In the genomic region with DNA sequence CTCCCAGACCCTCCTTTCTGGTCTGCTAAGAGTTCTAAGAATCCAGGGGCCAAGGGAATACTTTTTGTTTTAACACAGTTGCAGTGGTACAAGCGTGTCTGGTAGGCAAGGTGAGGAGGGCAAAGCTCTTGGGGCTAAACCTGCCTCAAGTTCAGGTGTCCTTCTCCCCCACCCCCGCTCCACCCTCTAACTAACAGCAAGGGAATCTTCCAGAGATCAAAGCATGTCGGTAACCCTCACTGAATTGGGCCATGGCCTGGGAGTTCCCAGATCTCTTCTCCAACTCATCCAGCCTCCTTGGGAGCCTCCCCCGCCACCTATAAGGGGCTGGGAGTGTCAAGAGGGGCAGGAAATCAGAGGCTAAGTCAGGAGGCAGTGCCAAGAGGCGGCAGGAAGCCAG, we compare ENCODE assay signal across 1 cellular context.
TF ChIP-seq lines count a peak whose summit lies in the region.

No MANE protein-coding gene starts in this region.

TF ChIP-seq in HepG2, 621 proteins besides CTCF, POLR2A, EP300 and RAD21 (continued from another document):
- TF ChIP-seq, protein P1, sequence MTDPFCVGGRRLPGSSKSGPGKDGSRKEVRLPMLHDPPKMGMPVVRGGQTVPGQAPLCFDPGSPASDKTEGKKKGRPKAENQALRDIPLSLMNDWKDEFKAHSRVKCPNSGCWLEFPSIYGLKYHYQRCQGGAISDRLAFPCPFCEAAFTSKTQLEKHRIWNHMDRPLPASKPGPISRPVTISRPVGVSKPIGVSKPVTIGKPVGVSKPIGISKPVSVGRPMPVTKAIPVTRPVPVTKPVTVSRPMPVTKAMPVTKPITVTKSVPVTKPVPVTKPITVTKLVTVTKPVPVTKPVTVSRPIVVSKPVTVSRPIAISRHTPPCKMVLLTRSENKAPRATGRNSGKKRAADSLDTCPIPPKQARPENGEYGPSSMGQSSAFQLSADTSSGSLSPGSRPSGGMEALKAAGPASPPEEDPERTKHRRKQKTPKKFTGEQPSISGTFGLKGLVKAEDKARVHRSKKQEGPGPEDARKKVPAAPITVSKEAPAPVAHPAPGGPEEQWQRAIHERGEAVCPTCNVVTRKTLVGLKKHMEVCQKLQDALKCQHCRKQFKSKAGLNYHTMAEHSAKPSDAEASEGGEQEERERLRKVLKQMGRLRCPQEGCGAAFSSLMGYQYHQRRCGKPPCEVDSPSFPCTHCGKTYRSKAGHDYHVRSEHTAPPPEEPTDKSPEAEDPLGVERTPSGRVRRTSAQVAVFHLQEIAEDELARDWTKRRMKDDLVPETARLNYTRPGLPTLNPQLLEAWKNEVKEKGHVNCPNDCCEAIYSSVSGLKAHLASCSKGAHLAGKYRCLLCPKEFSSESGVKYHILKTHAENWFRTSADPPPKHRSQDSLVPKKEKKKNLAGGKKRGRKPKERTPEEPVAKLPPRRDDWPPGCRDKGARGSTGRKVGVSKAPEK (CRISPR knock-in tag; IDR thresholded peaks at IDR 0.05; ENCODE audit: borderline replicate concordance), result no peak
- no peak for TF ChIP-seq ZSCAN12 (CRISPR knock-in tag; IDR thresholded peaks at IDR 0.05)
- TF ChIP-seq, protein P2, sequence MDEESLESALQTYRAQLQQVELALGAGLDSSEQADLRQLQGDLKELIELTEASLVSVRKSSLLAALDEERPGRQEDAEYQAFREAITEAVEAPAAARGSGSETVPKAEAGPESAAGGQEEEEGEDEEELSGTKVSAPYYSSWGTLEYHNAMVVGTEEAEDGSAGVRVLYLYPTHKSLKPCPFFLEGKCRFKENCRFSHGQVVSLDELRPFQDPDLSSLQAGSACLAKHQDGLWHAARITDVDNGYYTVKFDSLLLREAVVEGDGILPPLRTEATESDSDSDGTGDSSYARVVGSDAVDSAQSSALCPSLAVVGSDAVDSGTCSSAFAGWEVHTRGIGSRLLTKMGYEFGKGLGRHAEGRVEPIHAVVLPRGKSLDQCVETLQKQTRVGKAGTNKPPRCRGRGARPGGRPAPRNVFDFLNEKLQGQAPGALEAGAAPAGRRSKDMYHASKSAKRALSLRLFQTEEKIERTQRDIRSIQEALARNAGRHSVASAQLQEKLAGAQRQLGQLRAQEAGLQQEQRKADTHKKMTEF (CRISPR knock-in tag; IDR thresholded peaks at IDR 0.05), result no peak
- no peak for TF ChIP-seq TCF7 (IDR thresholded peaks at IDR 0.05; ENCODE audit: low read depth)
- TF ChIP-seq MXI1 (IDR thresholded peaks at IDR 0.05; ENCODE audit: borderline replicate concordance, low read depth, low read length), result no peak
- TF ChIP-seq, protein P3, sequence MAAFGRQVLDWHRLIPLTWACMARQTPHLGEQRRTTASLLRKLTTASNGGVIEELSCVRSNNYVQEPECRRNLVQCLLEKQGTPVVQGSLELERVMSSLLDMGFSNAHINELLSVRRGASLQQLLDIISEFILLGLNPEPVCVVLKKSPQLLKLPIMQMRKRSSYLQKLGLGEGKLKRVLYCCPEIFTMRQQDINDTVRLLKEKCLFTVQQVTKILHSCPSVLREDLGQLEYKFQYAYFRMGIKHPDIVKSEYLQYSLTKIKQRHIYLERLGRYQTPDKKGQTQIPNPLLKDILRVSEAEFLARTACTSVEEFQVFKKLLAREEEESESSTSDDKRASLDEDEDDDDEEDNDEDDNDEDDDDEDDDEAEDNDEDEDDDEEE (CRISPR knock-in tag; IDR thresholded peaks at IDR 0.05), result no peak
- TF ChIP-seq CC2D1A (CRISPR knock-in tag; IDR thresholded peaks at IDR 0.05), result no peak
- TF ChIP-seq, protein P4, sequence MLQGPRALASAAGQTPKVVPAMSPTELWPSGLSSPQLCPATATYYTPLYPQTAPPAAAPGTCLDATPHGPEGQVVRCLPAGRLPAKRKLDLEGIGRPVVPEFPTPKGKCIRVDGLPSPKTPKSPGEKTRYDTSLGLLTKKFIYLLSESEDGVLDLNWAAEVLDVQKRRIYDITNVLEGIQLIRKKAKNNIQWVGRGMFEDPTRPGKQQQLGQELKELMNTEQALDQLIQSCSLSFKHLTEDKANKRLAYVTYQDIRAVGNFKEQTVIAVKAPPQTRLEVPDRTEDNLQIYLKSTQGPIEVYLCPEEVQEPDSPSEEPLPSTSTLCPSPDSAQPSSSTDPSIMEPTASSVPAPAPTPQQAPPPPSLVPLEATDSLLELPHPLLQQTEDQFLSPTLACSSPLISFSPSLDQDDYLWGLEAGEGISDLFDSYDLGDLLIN (CRISPR knock-in tag; IDR thresholded peaks at IDR 0.05; ENCODE audit: borderline replicate concordance), result no peak
- no peak for TF ChIP-seq RBM39 (IDR thresholded peaks at IDR 0.05; ENCODE audit: low read depth, low read length, poor library complexity, severe bottlenecking)
- TF ChIP-seq, protein P5, sequence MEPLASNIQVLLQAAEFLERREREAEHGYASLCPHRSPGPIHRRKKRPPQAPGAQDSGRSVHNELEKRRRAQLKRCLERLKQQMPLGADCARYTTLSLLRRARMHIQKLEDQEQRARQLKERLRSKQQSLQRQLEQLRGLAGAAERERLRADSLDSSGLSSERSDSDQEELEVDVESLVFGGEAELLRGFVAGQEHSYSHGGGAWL (CRISPR knock-in tag; IDR thresholded peaks at IDR 0.05), result no peak
- TF ChIP-seq HOXA5 (CRISPR knock-in tag; IDR thresholded peaks at IDR 0.05), result no peak
- no peak for TF ChIP-seq SNAI1 (CRISPR knock-in tag; IDR thresholded peaks at IDR 0.05; ENCODE audit: borderline replicate concordance)
TF ChIP-seq in HepG2: peak in this region for 0.
